In genomic region chr11:114280696-114281095, GRCh38 we compare ENCODE assay signal across 8 cellular contexts. TPM values are rescaled to one million over a fixed set of nuclear protein-coding genes. Genes with fewer than 3 reads are reported as not detected.
DNase-seq lines count a peak whose midpoint lies in the region; ATAC-seq and TF ChIP-seq lines count a peak whose summit lies in the region.

No MANE protein-coding gene starts in this region.

- no peak for TF ChIP-seq POLR2A in Peyer's patch (IDR thresholded peaks at IDR 0.05)

- H3K9ac ChIP-seq in KMS-11 (no peak overlapping the region), neural cell (ENCODE audit: low read length) (no peak overlapping the region)

- H3K4me3 ChIP-seq in KMS-11 (IDR thresholded peaks at IDR 0.05; ENCODE audit: insufficient read depth, low read depth, low read length) (no peak overlapping the region), Peyer's patch (no peak overlapping the region), neural cell (ENCODE audit: low read length) (no peak overlapping the region)

- no peak overlapping the region for H2AFZ ChIP-seq in KMS-11 (ENCODE audit: low read depth)
- H2AFZ ChIP-seq in neural cell (ENCODE audit: low read depth, low read length) = no peak overlapping the region

- H3K27me3 ChIP-seq in KMS-11 (ENCODE audit: insufficient read depth, low read depth) (no peaks in the 10 kb centered on the region), Peyer's patch (no peaks in the 10 kb centered on the region), neural cell (ENCODE audit: insufficient read depth, low read depth, low read length) (no peaks in the 10 kb centered on the region)

- peak; percentile 87 for DNase-seq in DMS153 treated with DMSO at 0.1 percent for 48 hours (lab: John Stamatoyannopoulos, UW; ENCODE audit: unreplicated experiment)
- DNase-seq in Peyer's patch = peak in 1 of 3 donors; percentile 51
- DNase-seq in epidermal melanocyte (ENCODE audit: insufficient read length, low spot score) = peak; percentile 32
- no peak for DNase-seq in activated effector memory CD4-positive, alpha-beta T cell treated with anti-CD3 and anti-CD28 coated beads, Interleukin-2, amount 50 U/mL, for 16 hours

- no peak for TF ChIP-seq EP300 in neural cell (conservative IDR thresholded peaks at IDR 0.05; ENCODE audit: poor library complexity, severe bottlenecking)

- H3K9me2 ChIP-seq in neural cell (ENCODE audit: insufficient read depth, low read length) = no peaks in the 10 kb centered on the region

- H3K9me3 ChIP-seq in Peyer's patch (no peaks in the 10 kb centered on the region), neural cell (ENCODE audit: low read length) (no peaks in the 10 kb centered on the region)

- H3K27ac ChIP-seq in KMS-11 (no peak overlapping the region), Peyer's patch (peak overlapping the region in 1 of 4 donors; percentile 8), neural cell (ENCODE audit: low read length) (no peak overlapping the region)

- peak; percentile 39; the same call in 1 of the 2 replicates for TF ChIP-seq CTCF in KMS-11 (conservative IDR thresholded peaks at IDR 0.05; ENCODE audit: low read depth, low read length)
- peak in 4 of 6 experiments; percentile 28 to 50 (median 40) for TF ChIP-seq CTCF in Peyer's patch (IDR thresholded peaks at IDR 0.05)
- peak; percentile 86 for TF ChIP-seq CTCF in neural cell (IDR thresholded peaks at IDR 0.05; ENCODE audit: poor library complexity, severe bottlenecking)

- H3K4me1 ChIP-seq in KMS-11 (ENCODE audit: low read depth, poor library complexity, severe bottlenecking) (no peaks in the 10 kb centered on the region), Peyer's patch (no peaks in the 10 kb centered on the region)

- peak; percentile 89 for TF ChIP-seq RAD21 in neural cell (conservative IDR thresholded peaks at IDR 0.05)

- no peaks in the 10 kb centered on the region for H4K20me1 ChIP-seq in KMS-11 (ENCODE audit: insufficient read depth)
- H4K20me1 ChIP-seq in neural cell (ENCODE audit: insufficient read depth) = no peaks in the 10 kb centered on the region

- no peaks in the 10 kb centered on the region for H3K36me3 ChIP-seq in KMS-11 (ENCODE audit: insufficient read depth)
- H3K36me3 ChIP-seq in Peyer's patch = no peaks in the 10 kb centered on the region
- H3K36me3 ChIP-seq in neural cell (ENCODE audit: insufficient read depth, low read length) = no peaks in the 10 kb centered on the region

- H3F3A ChIP-seq in neural cell (ENCODE audit: insufficient read depth, low read length, poor library complexity, severe bottlenecking) = no peaks in the 10 kb centered on the region

- H3K79me2 ChIP-seq in KMS-11 (ENCODE audit: insufficient read depth, low read depth) (no peaks in the 10 kb centered on the region), neural cell (replicated peaks; ENCODE audit: insufficient read depth, low read length) (no peaks in the 10 kb centered on the region)

- ATAC-seq in HG02678 (IDR thresholded peaks at IDR 0.05; ENCODE audit: unreplicated experiment) = no peak
- ATAC-seq in HG02642 (IDR thresholded peaks at IDR 0.05; ENCODE audit: poor library complexity, unreplicated experiment) = no peak

- no peak overlapping the region for H3K4me2 ChIP-seq in KMS-11
- no peak overlapping the region for H3K4me2 ChIP-seq in neural cell (ENCODE audit: low read length)

TF ChIP-seq in neural cell, 6 proteins besides CTCF, POLR2A, EP300 and RAD21:
- TF ChIP-seq EZH2 (IDR thresholded peaks at IDR 0.05; ENCODE audit: borderline replicate concordance, insufficient read depth, low read length, poor library complexity, severe bottlenecking) = no peak
- peak; percentile 83 for TF ChIP-seq SMC3 (conservative IDR thresholded peaks at IDR 0.05; ENCODE audit: poor library complexity)
TF ChIP-seq in neural cell: peak in this region for 1.

RNA-seq across cellular contexts. Expression of gene NNMT, which starts 15.5 kb away (rescaled TPM):
- total RNA-seq in Peyer's patch = 100 to 1,000 TPM in 3 of 4 donors, 10 to 100 TPM in 1; 43.6 to 413 (median 187) TPM
- not detected in 2 replicates for polyA plus RNA-seq in neural cell
- polyA minus RNA-seq in neural cell = not detected in 2 replicates
